Comparison of ENCODE assay signal across 9 cellular contexts in the genomic region with DNA sequence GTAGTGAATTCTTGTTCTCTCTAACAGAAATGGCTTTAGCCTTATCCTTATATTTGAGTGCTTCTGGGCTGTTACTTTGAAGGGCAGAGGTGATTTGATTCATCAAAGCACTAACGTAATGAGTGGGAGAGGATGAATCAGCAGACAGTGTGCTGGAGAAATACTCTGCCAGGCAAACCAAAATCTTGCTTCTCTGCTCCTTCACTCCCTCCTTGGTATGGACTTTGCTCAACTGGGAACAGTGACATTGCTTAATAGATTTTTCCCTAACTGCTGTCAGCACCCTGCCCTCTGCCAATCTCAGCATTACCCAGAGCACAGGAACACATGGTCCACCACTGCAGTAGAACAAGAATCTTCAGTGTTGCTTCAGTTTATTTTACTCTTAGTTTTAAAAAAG. TPM values are rescaled to one million over a fixed set of nuclear protein-coding genes. Genes with fewer than 3 reads are reported as not detected.
DNase-seq lines count a peak whose midpoint lies in the region; ATAC-seq, FAIRE-seq and TF ChIP-seq lines count a peak whose summit lies in the region.
"Had no signal": no experiment of that assay in that cellular context is flagged by ENCODE, and none has a peak within 500 bp of the region (broad histone marks: within the 10 kb centered on the region; RNA-seq: fewer than 3 reads in every experiment).

No MANE protein-coding gene starts in this region.

- in situ Hi-C loops in GM12878 (cut with MboI) (no loop called here), HepG2 (cut with HindIII; ENCODE audit: extremely low pct_ligation_motif_present, low pct_unique_long_range_greater_than_20kb) (no loop called here)

- 53% methylated on average over 1 of the region's 1 CpG for WGBS in GM12878 (ENCODE audit: insufficient coverage, insufficient replicate concordance, low lambda C conversion rate, missing lambda C conversion rate)
- 40% methylated on average over 1 of the region's 1 CpG for WGBS in HepG2 (ENCODE audit: low lambda C conversion rate)

- POLR2A ChIA-PET in GM12878 (lab: Charles Lee) (no interaction called here), HepG2 (lab: Yijun Ruan, JAX) (no interaction called here)

- peak; percentile 4 for DNase-seq in stimulated activated CD4-positive, alpha-beta T cell treated with anti-CD3 and anti-CD28 coated beads, Interleukin-15, amount 100 ng/mL, for 24 hours
- DNase-seq in stimulated activated CD4-positive, alpha-beta T cell treated with anti-CD3 and anti-CD28 coated beads, Interleukin-4, amount 100 ng/mL, for 24 hours = no peak
- DNase-seq in GM12878 (ENCODE audit: low read depth, low spot score) (no peak), HepG2 (ENCODE audit: low spot score) (peak; percentile 23), NCI-H2227 treated with DMSO at 0.1 percent for 48 hours (lab: John Stamatoyannopoulos, UW) (no peak), ecto neural progenitor cell (ENCODE audit: low spot score) (no peak)
- DNase-seq: activated B cell treated with CpG ODN at 0.5 μM for 24 hours had no signal

- BruUV-seq in GM12878 (replicated peaks; lab: Mats Ljungman, UMichigan) = no TSS peak
- BruUV-seq in HepG2 (replicated peaks; lab: Mats Ljungman, UMichigan) = no TSS peak

- H3K4me2 ChIP-seq in GM12878 (ENCODE audit: control insufficient read depth, insufficient read depth) (no peak overlapping the region), HepG2 (ENCODE audit: low read depth, low read length) (0 out of 2 replicates have a peak overlapping the region, but pooled peaks have one; percentile 4)

- no peak for TF ChIP-seq POLR2A in GM12878 (IDR thresholded peaks at IDR 0.05; ENCODE audit: low read depth, low read length)
- TF ChIP-seq POLR2A in HepG2 (IDR thresholded peaks at IDR 0.05; ENCODE audit: insufficient read depth in 1 of 2, low read depth in 2 of 2, low read length in 2 of 2) = no peak

- H3K4me3 ChIP-seq in GM12878 (no peak overlapping the region), HepG2 (replicated peaks in 1 of 3; ENCODE audit: insufficient read depth in 1 of 3, low read depth in 2 of 3, low read length in 3 of 3) (no peak overlapping the region)

- no peaks in the 10 kb centered on the region for H3K79me2 ChIP-seq in GM12878 (ENCODE audit: control insufficient read depth, insufficient read depth, low read length)
- H3K79me2 ChIP-seq in HepG2 (ENCODE audit: insufficient read depth, low read length) = peaks cover 22% of the 10 kb centered on the region

- TF ChIP-seq CTCF in GM12878 (IDR thresholded peaks at IDR 0.05 in 2 of 3, conservative IDR thresholded peaks at IDR 0.05 in 1 of 3; ENCODE audit: control insufficient read depth in 2 of 3, extremely low read depth in 1 of 3, insufficient read depth in 1 of 3, low read depth in 3 of 3, low read length in 3 of 3) (no peak), HepG2 (CRISPR knock-in tag; IDR thresholded peaks at IDR 0.05) (no peak)

- CTCF ChIA-PET in GM12878 (lab: Yijun Ruan, JAX) = interaction anchor here (0.6 to 1.7 kb wide), 3 partner anchors 12 to 114 kb away, joined by 3 to 4 read pairs (median 3); no protein-coding TSS in a partner anchor
- CTCF ChIA-PET in HepG2 (lab: Yijun Ruan, JAX; ENCODE audit: low intra/inter-chr PET ratio, low total read pairs) = no interaction called here

- H3K36me3 ChIP-seq in GM12878 (ENCODE audit: control insufficient read depth in 2 of 2, insufficient read depth in 2 of 2, low read length in 1 of 2) (no peaks in the 10 kb centered on the region), HepG2 (replicated peaks in 1 of 2; ENCODE audit: control insufficient read depth in 1 of 2, insufficient read depth in 2 of 2, low read length in 2 of 2) (no peaks in the 10 kb centered on the region; a peak in 1 of 5 replicates)

- ATAC-seq in GM12878 (no peak; the same call in 2 of the 3 replicates), HepG2 (peak; percentile 81), HG03460 (IDR thresholded peaks at IDR 0.05; ENCODE audit: unreplicated experiment) (no peak), GM19023 (IDR thresholded peaks at IDR 0.05; ENCODE audit: unreplicated experiment) (no peak)

- H4K20me1 ChIP-seq in GM12878 (ENCODE audit: control insufficient read depth, insufficient read depth) (no peaks in the 10 kb centered on the region), HepG2 (ENCODE audit: insufficient read depth, low read length) (0 out of 2 replicates have a peak, but pooled peaks cover 6% of the 10 kb centered on the region)

- H3K4me1 ChIP-seq in GM12878 (ENCODE audit: control insufficient read depth, insufficient read depth, low read length) (no peaks in the 10 kb centered on the region), HepG2 (ENCODE audit: insufficient read depth, low read length) (peaks cover 38% of the 10 kb centered on the region)

- TF ChIP-seq EP300 in GM12878 (IDR thresholded peaks at IDR 0.05; ENCODE audit: borderline replicate concordance in 1 of 2, control insufficient read depth in 1 of 2, low read depth in 2 of 2, low read length in 2 of 2) = no peak
- no peak for TF ChIP-seq EP300 in HepG2 (IDR thresholded peaks at IDR 0.05; ENCODE audit: low read depth in 2 of 2, low read length in 2 of 2)
- no peak for TF ChIP-seq EP300 in HepG2 (CRISPR knock-in tag; IDR thresholded peaks at IDR 0.05; ENCODE audit: borderline replicate concordance)

- H3K9ac ChIP-seq in GM12878 (ENCODE audit: control insufficient read depth, insufficient read depth, low read length) (no peak overlapping the region), HepG2 (ENCODE audit: insufficient read depth, low read depth, low read length) (no peak overlapping the region)

- H3K27me3 ChIP-seq in GM12878 (replicated peaks in 1 of 2; ENCODE audit: control insufficient read depth in 2 of 2, insufficient read depth in 2 of 2, low read length in 1 of 2) = no peaks in the 10 kb centered on the region
- no peaks in the 10 kb centered on the region for H3K27me3 ChIP-seq in HepG2 (ENCODE audit: control insufficient read depth in 1 of 2, insufficient read depth in 2 of 2, low read length in 2 of 2)

- H3K27ac ChIP-seq in GM12878 (ENCODE audit: control insufficient read depth, insufficient read depth) (no peak overlapping the region), HepG2 (ENCODE audit: extremely low read length, insufficient read depth, low read length) (peak overlapping the region; percentile 9)

- RAD21 ChIA-PET in GM12878 (lab: Charles Lee; ENCODE audit: unreplicated experiment) = no interaction called here

- SMC1A ChIA-PET in GM12878 (lab: Charles Lee; ENCODE audit: uncharacterized antibody, unreplicated experiment) = interaction anchor here (0.8 to 1.2 kb wide), 2 partner anchors 13 to 40 kb away, joined by 3 to 4 read pairs; no protein-coding TSS in a partner anchor

- FAIRE-seq in GM12878 (lab: Jason Lieb, UNC) (no peak), HepG2 (lab: Jason Lieb, UNC) (peak; percentile 37)

- intact Hi-C loops in GM12878 (cut with micrococcal nuclease; ENCODE audit: unreplicated experiment) (no loop called here), HepG2 (cut with micrococcal nuclease; ENCODE audit: unreplicated experiment) (loop anchor here (5.0 kb wide), 1 partner anchor 55 kb away; a partner anchor contains a TSS)

- no peak overlapping the region for H2AFZ ChIP-seq in GM12878 (ENCODE audit: control insufficient read depth, low read depth, low read length)
- no peak overlapping the region for H2AFZ ChIP-seq in HepG2 (ENCODE audit: low read length)

- H3K9me3 ChIP-seq in GM12878 (replicated peaks; ENCODE audit: control insufficient read depth, insufficient read depth, low read length) = no peaks in the 10 kb centered on the region
- H3K9me3 ChIP-seq in HepG2 (ENCODE audit: low read length) = no peaks in the 10 kb centered on the region

- TF ChIP-seq RAD21 in GM12878 (IDR thresholded peaks at IDR 0.05; ENCODE audit: insufficient read depth, low read depth, low read length) (no peak), HepG2 (CRISPR knock-in tag; IDR thresholded peaks at IDR 0.05) (no peak)

RNA-seq across cellular contexts. Expression of a gene that starts 56.0 kb away (rescaled TPM):
- 187 and 218 TPM in 2 replicates for total RNA-seq in GM12878 (2013; cell fraction: nucleolus; rRNA removed)
- total RNA-seq in GM12878 (2014; rRNA removed) = 18.5 and 22.1 TPM in 2 replicates
- 16.1 and 17.4 TPM in 2 replicates for total RNA-seq in GM12878 (2014; rRNA removed; fragmentation: Illumina TruSeq; extraction: Trizol)
- total RNA-seq in GM12878 (2021) = 21.7 and 23.0 TPM in 2 replicates
- polyA plus RNA-seq in GM12878 (2011; ENCODE audit: low read depth) = 11.4 TPM
- polyA plus RNA-seq in GM12878 (2011; rRNA removed) = 41.7 and 52.9 TPM in 2 replicates
- 55.5 and 59.5 TPM in 2 replicates for polyA plus RNA-seq in GM12878 (2011; cell fraction: cytosol; rRNA removed)
- polyA plus RNA-seq in GM12878 (2011; cell fraction: nucleus; rRNA removed) = 29.4 and 31.0 TPM in 2 replicates
- 8.7 and 13.9 TPM in 2 replicates for polyA plus RNA-seq in GM12878 (2012)
- polyA plus RNA-seq in GM12878 (2014; fragmentation: Illumina TruSeq; extraction: Trizol) = 11.0 and 23.1 TPM in 2 replicates
- polyA plus RNA-seq in GM12878 (2014; fragmentation: Nextera tagmentation; extraction: Ambion mirVana) = 10 to 100 TPM in 1 of 2 experiments, 1 to 10 TPM in 1; 10.0 to 15.2 TPM
- 11.8 and 13.7 TPM in 2 replicates for polyA plus RNA-seq in GM12878 (2014; rRNA removed)
- polyA plus RNA-seq in GM12878 (2016; fragmentation: Nextera tagmentation; extraction: Ambion mirVana) = 10 to 100 TPM; 25.5 to 25.7 TPM
- polyA minus RNA-seq in GM12878 (2011; rRNA and poly(A)+ RNA removed) = 135 and 169 TPM in 2 replicates
- polyA minus RNA-seq in GM12878 (2011; cell fraction: cytosol; rRNA and poly(A)+ RNA removed) = 20.6 and 21.4 TPM in 2 replicates
- 84.3 and 172 TPM in 2 replicates for polyA minus RNA-seq in GM12878 (2011; cell fraction: nucleus; rRNA and poly(A)+ RNA removed)
- total RNA-seq in HepG2 (2016; rRNA removed; fragmentation: Illumina TruSeq; extraction: Trizol) = 52.8 and 70.2 TPM in 2 replicates
- total RNA-seq in HepG2 (2016; cell fraction: cytosol; rRNA removed; fragmentation: Illumina TruSeq; extraction: Trizol; ENCODE audit: low read depth) = 11.2 and 14.5 TPM in 2 replicates
- total RNA-seq in HepG2 (2016; cell fraction: insoluble cytoplasmic fraction; rRNA removed; fragmentation: Illumina TruSeq; extraction: Trizol) = 52.2 and 54.1 TPM in 2 replicates
- 17.9 and 18.7 TPM in 2 replicates for total RNA-seq in HepG2 (2016; cell fraction: membrane; rRNA removed; fragmentation: Illumina TruSeq; extraction: Trizol)
- total RNA-seq in HepG2 (2016; cell fraction: nucleus; rRNA removed; fragmentation: Illumina TruSeq; extraction: Trizol) = 88.4 and 102 TPM in 2 replicates
- polyA plus RNA-seq in HepG2 (2011; rRNA removed) = 107 and 119 TPM in 2 replicates
- polyA plus RNA-seq in HepG2 (2011; cell fraction: cytosol; rRNA removed) = 76.4 TPM in 2 replicates
- polyA plus RNA-seq in HepG2 (2011; cell fraction: nucleus; rRNA removed) = 70.2 and 73.2 TPM in 2 replicates
- 49.7 and 51.7 TPM in 2 replicates for polyA plus RNA-seq in HepG2 (2012)
- polyA plus RNA-seq in HepG2 (2016; cell fraction: cytosol; fragmentation: Illumina TruSeq; extraction: Trizol; ENCODE audit: low read depth) = 3.8 and 5.4 TPM in 2 replicates
- polyA plus RNA-seq in HepG2 (2016; cell fraction: insoluble cytoplasmic fraction; fragmentation: Illumina TruSeq; extraction: Trizol; ENCODE audit: low read depth) = 43.1 and 47.2 TPM in 2 replicates
- polyA plus RNA-seq in HepG2 (2016; cell fraction: membrane; fragmentation: Illumina TruSeq; extraction: Trizol; ENCODE audit: low read depth) = 10.0 and 10.3 TPM in 2 replicates
- polyA plus RNA-seq in HepG2 (2016; cell fraction: nucleus; fragmentation: Illumina TruSeq; extraction: Trizol; ENCODE audit: insufficient read depth, low read depth) = 37.0 and 39.1 TPM in 2 replicates
- polyA minus RNA-seq in HepG2 (2011; rRNA and poly(A)+ RNA removed; ENCODE audit: low replicate concordance) = 133 and 288 TPM in 2 replicates
- 49.8 and 79.5 TPM in 2 replicates for polyA minus RNA-seq in HepG2 (2011; cell fraction: cytosol; rRNA and poly(A)+ RNA removed)
- 358 and 434 TPM in 2 replicates for polyA minus RNA-seq in HepG2 (2011; cell fraction: nucleus; rRNA and poly(A)+ RNA removed)

Comparison
In these comparisons a context has a peak if more than half of its experiments do, and no peak if none do; other contexts are left out.
1. DNase-seq: peak in stimulated activated CD4-positive, alpha-beta T cell treated with anti-CD3 and anti-CD28 coated beads, Interleukin-15, amount 100 ng/mL, for 24 hours (single experiment) and HepG2 (single experiment); none in stimulated activated CD4-positive, alpha-beta T cell treated with anti-CD3 and anti-CD28 coated beads, Interleukin-4, amount 100 ng/mL, for 24 hours (single experiment), GM12878 (single experiment), NCI-H2227 treated with DMSO at 0.1 percent for 48 hours (single experiment) and ecto neural progenitor cell (single experiment).